In genomic region chr12:17438141-17438540, GRCh38 we compare ENCODE assay signal across 27 cellular contexts.
"Had no signal": no experiment of that assay in that cellular context is flagged by ENCODE, and none has a peak within 500 bp of the region (broad histone marks: within the 10 kb centered on the region; RNA-seq: fewer than 3 reads in every experiment).

No MANE protein-coding gene starts in this region.

- FAIRE-seq: colon, endometrium, endothelial cell of umbilical vein, frontal cortex had no signal

- H3K4me1 ChIP-seq: colonic mucosa, esophagus muscularis mucosa, esophagus squamous epithelium, foreskin keratinocyte, gastrocnemius medialis, gastroesophageal sphincter, heart left ventricle, heart right ventricle had no signal

- ATAC-seq: effector memory CD8-positive, alpha-beta T cell; esophagus mucosa; foreskin keratinocyte; gastrocnemius medialis; gastroesophageal sphincter; heart left ventricle; heart right ventricle had no signal

- H3K27me3 ChIP-seq: colonic mucosa, dorsolateral prefrontal cortex, esophagus muscularis mucosa, esophagus squamous epithelium, foreskin keratinocyte, gastrocnemius medialis, gastroesophageal sphincter, heart left ventricle, heart right ventricle had no signal

- H3K27ac ChIP-seq: colonic mucosa, dorsolateral prefrontal cortex, epithelial cell of prostate, esophagus muscularis mucosa, esophagus squamous epithelium, foreskin keratinocyte, gastrocnemius medialis, gastroesophageal sphincter, heart left ventricle, heart right ventricle had no signal

- H3K9me3 ChIP-seq: colonic mucosa, gastrocnemius medialis had no signal

- H3K36me3 ChIP-seq: colonic mucosa, esophagus muscularis mucosa, esophagus squamous epithelium, gastrocnemius medialis, gastroesophageal sphincter, heart left ventricle, heart right ventricle had no signal

- DNase-seq: colonic mucosa; cortex of kidney; dermis blood vessel endothelial cell; dorsolateral prefrontal cortex; effector CD4-positive, alpha-beta T cell; effector CD8-positive, alpha-beta T cell; effector memory CD4-positive, alpha-beta T cell; effector memory CD8-positive, alpha-beta T cell; endodermal cell; erythroblast; esophagus squamous epithelium; foreskin fibroblast; foreskin keratinocyte; foreskin melanocyte; gastrocnemius medialis; glutamatergic neuron; head of caudate nucleus; heart left ventricle; heart right ventricle had no signal

- H3K4me3 ChIP-seq: colonic mucosa, dorsolateral prefrontal cortex, esophagus muscularis mucosa, esophagus squamous epithelium, gastrocnemius medialis, gastroesophageal sphincter, heart left ventricle, heart right ventricle had no signal
